In the genomic region with DNA sequence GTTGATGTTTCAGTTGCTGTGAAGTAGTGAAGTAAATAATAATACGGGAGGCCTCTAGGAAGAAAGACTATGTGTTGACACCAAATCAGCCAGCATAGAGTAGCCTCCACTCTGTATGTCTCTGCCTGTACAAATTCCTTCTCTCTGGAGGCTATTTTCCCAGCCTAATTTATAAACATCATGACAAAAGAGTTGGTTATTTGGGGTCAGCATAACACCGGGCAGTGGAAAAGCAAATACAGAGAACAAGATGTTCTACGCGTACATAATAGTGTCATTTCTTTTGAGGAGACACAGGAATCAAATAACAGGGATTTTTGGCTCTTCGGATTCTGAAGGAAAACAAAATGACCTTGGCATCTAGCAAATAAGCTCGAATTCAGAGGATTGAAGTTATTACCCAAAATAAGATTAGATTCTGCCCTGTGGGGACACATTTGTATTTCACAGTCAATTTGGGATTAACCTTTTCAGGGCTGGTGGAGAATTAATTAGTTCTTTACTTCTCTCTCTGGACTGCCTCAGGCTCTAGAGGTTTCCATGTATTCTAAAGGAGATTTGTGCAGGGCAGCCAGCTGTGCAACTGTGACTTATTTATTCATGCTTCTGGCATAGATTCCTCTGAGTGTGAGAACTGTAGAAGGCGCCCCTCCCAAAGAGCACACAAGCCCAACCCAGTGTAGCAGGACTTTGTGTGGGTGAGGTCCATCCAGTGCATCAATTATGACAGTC, we compare ENCODE assay signal across 12 cellular contexts. TPM values are rescaled to one million over a fixed set of nuclear protein-coding genes. Genes with fewer than 3 reads are reported as not detected.
A peak's percentile ranks its signal among the peaks of the same experiment; 100 is the strongest.
DNase-seq lines count a peak whose midpoint lies in the region; ATAC-seq and TF ChIP-seq lines count a peak whose summit lies in the region.
"Had no signal": no experiment of that assay in that cellular context is flagged by ENCODE, and none has a peak within 500 bp of the region (broad histone marks: within the 10 kb centered on the region; RNA-seq: fewer than 3 reads in every experiment).

No MANE protein-coding gene starts in this region.

- H4K91ac ChIP-seq in trophoblast cell (ENCODE audit: low read depth, low read length) = no peak overlapping the region

- peaks cover 13% of the 10 kb centered on the region for H3K4me1 Mint-ChIP-seq in progenitor cell of endocrine pancreas (ENCODE audit: low read depth)
- H3K4me1 Mint-ChIP-seq: activated naive CD8-positive, alpha-beta T cell treated with anti-CD3 and anti-CD28 coated beads, Interleukin-2, amount 10 ng/mL, durations not matched to agents 7 days and 5 days had no signal

- H3K27ac Mint-ChIP-seq in progenitor cell of endocrine pancreas = no peak overlapping the region
- H3K27ac Mint-ChIP-seq: activated naive CD8-positive, alpha-beta T cell treated with anti-CD3 and anti-CD28 coated beads, Interleukin-2, amount 10 ng/mL, durations not matched to agents 7 days and 5 days had no signal

- no peak overlapping the region for H2AK5ac ChIP-seq in trophoblast cell (ENCODE audit: low read length)

- H3K4me1 ChIP-seq in sigmoid colon = peaks cover 0 to 36% (median 25%) of the 10 kb centered on the region in 4 donors
- H3K4me1 ChIP-seq in trophoblast cell (ENCODE audit: control insufficient read depth in 1 of 2, insufficient read depth in 2 of 2, low read length in 2 of 2) = no peaks in the 10 kb centered on the region

- no peak for TF ChIP-seq CTCF in VCaP (conservative IDR thresholded peaks at IDR 0.05)
- no peak for TF ChIP-seq CTCF in sigmoid colon (IDR thresholded peaks at IDR 0.05)
- no peak for TF ChIP-seq CTCF in progenitor cell of endocrine pancreas (IDR thresholded peaks at IDR 0.05; ENCODE audit: unreplicated experiment)

- no peak overlapping the region for H3K9ac ChIP-seq in trophoblast cell (ENCODE audit: low read length)

- intact Hi-C loops in left ventricle myocardium superior (cut with micrococcal nuclease) = no loop called here
- intact Hi-C loops in sigmoid colon (cut with DNase I) = no loop called here

- TF ChIP-seq EP300 in sigmoid colon (IDR thresholded peaks at IDR 0.05) = peak; percentile 24 to 94 (median 70)

- 17 to 56% methylated on average over 7 of the region's 7 CpGs for WGBS in sigmoid colon, 2 donors
- no CpG with 5 or more reads among the region's 7 CpGs for WGBS in trophoblast cell (ENCODE audit: extremely low coverage, insufficient coverage, insufficient read length)

- no peak overlapping the region for H3K4me3 Mint-ChIP-seq in progenitor cell of endocrine pancreas (ENCODE audit: low read depth)
- H3K4me3 Mint-ChIP-seq: activated naive CD8-positive, alpha-beta T cell treated with anti-CD3 and anti-CD28 coated beads, Interleukin-2, amount 10 ng/mL, durations not matched to agents 7 days and 5 days had no signal

- H3K4me3 ChIP-seq in sigmoid colon = peak overlapping the region in 1 of 4 donors; percentile 1
- no peak overlapping the region for H3K4me3 ChIP-seq in trophoblast cell (ENCODE audit: low read depth, low read length)

- peaks cover 10% of the 10 kb centered on the region for H3K9me3 Mint-ChIP-seq in progenitor cell of endocrine pancreas (ENCODE audit: low read depth)
- H3K9me3 Mint-ChIP-seq: activated naive CD8-positive, alpha-beta T cell treated with anti-CD3 and anti-CD28 coated beads, Interleukin-2, amount 10 ng/mL, durations not matched to agents 7 days and 5 days had no signal

- H3K23ac ChIP-seq in trophoblast cell (ENCODE audit: low read length) = no peak overlapping the region

- no peaks in the 10 kb centered on the region for H3K27me3 Mint-ChIP-seq in progenitor cell of endocrine pancreas

- no peak overlapping the region for H2AFZ ChIP-seq in trophoblast cell (ENCODE audit: insufficient read depth, low read length, poor library complexity)

- ATAC-seq in left ventricle myocardium superior = peak; percentile 85

- H3K9me3 ChIP-seq in sigmoid colon (no peaks in the 10 kb centered on the region), trophoblast cell (ENCODE audit: insufficient read depth, low read depth, low read length) (no peaks in the 10 kb centered on the region)

- H3K79me1 ChIP-seq in trophoblast cell (ENCODE audit: low read length) = no peaks in the 10 kb centered on the region

- H3K79me2 ChIP-seq in trophoblast cell (ENCODE audit: control insufficient read depth, insufficient read depth, low read length, poor library complexity) = no peaks in the 10 kb centered on the region

- H3K36me3 ChIP-seq in sigmoid colon (no peaks in the 10 kb centered on the region), trophoblast cell (ENCODE audit: control insufficient read depth in 1 of 2, insufficient read depth in 2 of 2, low read length in 2 of 2) (no peaks in the 10 kb centered on the region)

- TF ChIP-seq POLR2A in sigmoid colon (IDR thresholded peaks at IDR 0.05) = no peak

- peak overlapping the region; percentile 76 for H3K27ac ChIP-seq in VCaP
- peak overlapping the region; percentile 62 to 79 (median 70) for H3K27ac ChIP-seq in sigmoid colon
- H3K27ac ChIP-seq in trophoblast cell (ENCODE audit: low read depth, low read length) = no peak overlapping the region

- no peak overlapping the region for H2BK12ac ChIP-seq in trophoblast cell (ENCODE audit: low read length)

- no peak overlapping the region for H4K12ac ChIP-seq in trophoblast cell (ENCODE audit: low read depth, low read length)

- H3K4ac ChIP-seq in trophoblast cell (ENCODE audit: low read depth, low read length) = no peak overlapping the region

- H3K4me2 ChIP-seq in trophoblast cell (ENCODE audit: low read length) = no peak overlapping the region

- no peaks in the 10 kb centered on the region for H3K36me3 Mint-ChIP-seq in progenitor cell of endocrine pancreas (ENCODE audit: insufficient read depth)
- H3K36me3 Mint-ChIP-seq: activated naive CD8-positive, alpha-beta T cell treated with anti-CD3 and anti-CD28 coated beads, Interleukin-2, amount 10 ng/mL, durations not matched to agents 7 days and 5 days had no signal

- H2BK5ac ChIP-seq in trophoblast cell (ENCODE audit: low read depth, low read length, poor library complexity) = no peak overlapping the region

- H4K8ac ChIP-seq in trophoblast cell (ENCODE audit: low read depth, low read length) = no peak overlapping the region

- no peak overlapping the region for H3K14ac ChIP-seq in trophoblast cell (ENCODE audit: low read length)

- H2BK120ac ChIP-seq in trophoblast cell (ENCODE audit: insufficient read depth, low read length, poor library complexity) = no peak overlapping the region

- DNase-seq in ELF-1 (ENCODE audit: low read depth, low spot score) (peak; percentile 27), left ventricle myocardium superior (no peak), sigmoid colon (peak; percentile 65), progenitor cell of endocrine pancreas (ENCODE audit: low spot score, unreplicated experiment) (no peak), GM19240 (ENCODE audit: insufficient read length, low spot score) (no peak), trophoblast cell (no peak)
- DNase-seq in stimulated activated CD4-positive, alpha-beta T cell treated with anti-CD3 and anti-CD28 coated beads, Interleukin-12 subunit alpha, Interleukin-12 subunit beta, amount 100 ng/mL, for 4 hours = no peak
- DNase-seq: activated naive CD8-positive, alpha-beta T cell treated with anti-CD3 and anti-CD28 coated beads, Interleukin-2, amount 10 ng/mL, durations not matched to agents 7 days and 5 days; AML-193; effector memory CD4-positive, alpha-beta T cell; T-helper 2 cell had no signal

- no peak overlapping the region for H3K18ac ChIP-seq in trophoblast cell (ENCODE audit: low read length)

- H3K27me3 ChIP-seq in sigmoid colon (no peaks in the 10 kb centered on the region), trophoblast cell (ENCODE audit: insufficient read depth, low read length) (no peaks in the 10 kb centered on the region)

RNA-seq across cellular contexts. Expression of gene SYTL4, which starts 14.1 kb away (rescaled TPM):
- total RNA-seq in left ventricle myocardium superior (2.6 TPM), sigmoid colon (100 to 1,000 TPM in 1 of 4 donors, 10 to 100 TPM in 3; 32.8 to 188 (median 41.6) TPM), progenitor cell of endocrine pancreas (1.8 and 2.9 TPM in 2 replicates)
- polyA plus RNA-seq in sigmoid colon = 10 to 100 TPM; 10.5 to 22.8 (median 12.0) TPM
- polyA plus RNA-seq in trophoblast cell (2013) = 0.17 and 0.75 TPM in 2 replicates
- total RNA-seq: activated naive CD8-positive, alpha-beta T cell treated with anti-CD3 and anti-CD28 coated beads, Interleukin-2, amount 10 ng/mL, durations not matched to agents 7 days and 5 days had no signal

Comparison
In these comparisons a context has a peak if more than half of its experiments do, and no peak if none do; other contexts are left out.
1. DNase-seq: peak in ELF-1 (single experiment) and sigmoid colon (single experiment); none in left ventricle myocardium superior (single experiment), progenitor cell of endocrine pancreas (single experiment), GM19240 (single experiment), trophoblast cell (0 of 2) and stimulated activated CD4-positive, alpha-beta T cell treated with anti-CD3 and anti-CD28 coated beads, Interleukin-12 subunit alpha, Interleukin-12 subunit beta, amount 100 ng/mL, for 4 hours (single experiment).